In the genomic region with DNA sequence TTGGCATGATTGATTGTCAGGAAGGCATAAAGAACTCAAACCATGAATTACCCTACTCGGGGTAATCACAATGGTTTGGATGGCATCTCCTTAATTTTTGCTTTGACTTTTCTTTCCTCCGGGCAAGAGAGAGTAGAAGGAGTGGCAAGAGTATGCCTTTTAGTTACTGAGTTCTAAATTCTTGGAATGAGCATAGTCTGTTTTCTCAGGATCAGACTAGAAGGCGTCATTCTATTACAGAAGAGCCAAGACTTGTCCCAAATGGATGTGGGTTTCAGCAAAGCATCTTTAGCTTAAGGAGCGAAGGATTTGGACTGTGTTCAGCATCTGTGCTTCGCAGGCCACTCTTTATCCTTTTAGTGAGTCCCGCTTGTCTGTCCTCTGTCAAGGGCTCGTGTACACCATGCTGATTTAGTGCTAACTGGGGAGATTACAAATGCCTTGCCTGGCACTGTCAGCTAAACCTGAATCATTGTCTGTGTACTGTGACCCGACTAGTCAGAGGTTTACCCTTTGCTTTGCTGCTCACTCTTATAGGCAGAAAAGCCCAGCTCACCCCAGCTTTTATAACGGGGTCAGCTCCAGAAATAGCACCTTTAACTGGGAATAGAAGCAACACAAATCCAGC, we compare ENCODE assay signal across 1 cellular context.
TF ChIP-seq lines count a peak whose summit lies in the region.

No MANE protein-coding gene starts in this region.

TF ChIP-seq in WTC11, 78 proteins besides CTCF, POLR2A, EP300 and RAD21 (continued from another document):
- TF ChIP-seq ZBTB43 (CRISPR knock-in tag; IDR thresholded peaks at IDR 0.05), result no peak
- no peak for TF ChIP-seq PRRX2 (CRISPR knock-in tag; IDR thresholded peaks at IDR 0.05)
